ENCODE assay signal across 1 cellular context in the genomic region with DNA sequence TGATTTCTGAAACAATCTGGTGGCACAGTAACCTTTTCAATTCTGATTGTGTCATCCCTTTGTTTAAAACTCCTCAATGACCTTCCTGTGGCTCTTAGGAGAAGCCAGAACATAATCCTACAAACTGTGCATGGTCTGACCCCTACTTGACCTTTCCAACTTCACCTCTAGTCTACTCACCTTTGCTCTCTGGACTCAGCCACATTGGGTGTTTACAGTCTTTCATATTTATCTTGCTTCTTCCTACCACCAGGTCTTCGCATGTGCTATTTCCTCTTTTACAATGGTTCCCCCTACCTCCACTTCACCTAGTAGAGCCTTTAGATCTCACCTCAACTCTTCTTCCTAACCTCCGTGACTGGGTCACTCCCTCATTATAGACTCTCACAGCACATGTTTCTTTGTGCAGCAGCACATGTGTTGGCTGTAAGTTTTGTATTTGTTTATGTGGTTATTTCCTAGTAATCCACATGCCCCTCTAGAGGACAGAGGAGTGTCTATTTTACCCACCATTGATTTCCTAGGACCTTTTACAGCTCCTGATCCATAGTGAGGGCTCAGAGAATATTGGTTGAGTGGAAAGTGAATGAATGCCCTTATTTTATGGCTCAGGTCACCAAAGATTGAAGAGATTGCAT.
TF ChIP-seq lines count a peak whose summit lies in the region.

No MANE protein-coding gene starts in this region.

TF ChIP-seq in HepG2, 621 proteins besides CTCF, POLR2A, EP300 and RAD21 (continued from another document):
- TF ChIP-seq, protein P1, sequence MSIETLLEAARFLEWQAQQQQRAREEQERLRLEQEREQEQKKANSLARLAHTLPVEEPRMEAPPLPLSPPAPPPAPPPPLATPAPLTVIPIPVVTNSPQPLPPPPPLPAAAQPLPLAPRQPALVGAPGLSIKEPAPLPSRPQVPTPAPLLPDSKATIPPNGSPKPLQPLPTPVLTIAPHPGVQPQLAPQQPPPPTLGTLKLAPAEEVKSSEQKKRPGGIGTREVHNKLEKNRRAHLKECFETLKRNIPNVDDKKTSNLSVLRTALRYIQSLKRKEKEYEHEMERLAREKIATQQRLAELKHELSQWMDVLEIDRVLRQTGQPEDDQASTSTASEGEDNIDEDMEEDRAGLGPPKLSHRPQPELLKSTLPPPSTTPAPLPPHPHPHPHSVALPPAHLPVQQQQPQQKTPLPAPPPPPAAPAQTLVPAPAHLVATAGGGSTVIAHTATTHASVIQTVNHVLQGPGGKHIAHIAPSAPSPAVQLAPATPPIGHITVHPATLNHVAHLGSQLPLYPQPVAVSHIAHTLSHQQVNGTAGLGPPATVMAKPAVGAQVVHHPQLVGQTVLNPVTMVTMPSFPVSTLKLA (IDR thresholded peaks at IDR 0.05), result peak; percentile 95
- TF ChIP-seq HNF4A (CRISPR knock-in tag; IDR thresholded peaks at IDR 0.05) (peak; percentile 64), RBFOX2 (IDR thresholded peaks at IDR 0.05; ENCODE audit: low read depth, low read length) (no peak), NR2F1 (CRISPR knock-in tag; IDR thresholded peaks at IDR 0.05) (0 out of 4 replicates have a peak, but pooled peaks of 1 of the 2 experiments have one; percentile 31), RARA (CRISPR knock-in tag; IDR thresholded peaks at IDR 0.05) (peak; percentile 86), RXRB (CRISPR knock-in tag; IDR thresholded peaks at IDR 0.05; ENCODE audit: borderline replicate concordance) (peak; percentile 43; the same call in 1 of the 2 replicates)
